ENCODE assay signal across 9 cellular contexts in the genomic region with DNA sequence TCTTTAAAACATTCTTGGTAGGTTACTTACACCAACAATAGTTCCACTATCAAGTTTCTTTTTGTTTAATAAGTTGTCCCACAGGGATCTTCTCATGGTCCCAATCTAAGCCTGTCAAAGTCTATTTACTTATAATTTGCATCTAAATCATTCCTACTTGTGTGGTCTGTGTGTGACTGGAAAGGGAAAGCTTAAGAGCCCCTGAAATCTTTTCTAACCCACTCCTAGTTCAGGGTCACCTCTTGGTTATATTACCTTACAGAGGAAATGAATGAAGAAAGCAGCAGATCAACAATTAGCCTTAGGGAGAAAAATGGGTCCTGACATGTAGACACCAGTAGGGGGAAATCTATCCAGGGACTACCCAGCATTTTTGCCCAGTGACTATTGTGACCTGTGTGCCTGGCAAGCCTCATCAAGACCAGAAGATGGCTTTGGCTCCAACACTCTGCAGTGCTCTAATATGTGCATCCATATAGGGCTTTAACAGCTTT.
DNase-seq lines count a peak whose midpoint lies in the region; ATAC-seq and TF ChIP-seq lines count a peak whose summit lies in the region.
"Had no signal": no experiment of that assay in that cellular context is flagged by ENCODE, and none has a peak within 500 bp of the region (broad histone marks: within the 10 kb centered on the region; RNA-seq: fewer than 3 reads in every experiment).

No MANE protein-coding gene starts in this region.

- intact Hi-C loops in left ventricle myocardium inferior (cut with micrococcal nuclease): no loop called here
- intact Hi-C loops in left cardiac atrium (cut with DNase I): no loop called here

- no peaks in the 10 kb centered on the region for H3K4me1 ChIP-seq in left ventricle myocardium inferior

- H3K9me3 ChIP-seq in left ventricle myocardium inferior (replicated peaks): no peaks in the 10 kb centered on the region

- H3K27me3 ChIP-seq in left ventricle myocardium inferior (ENCODE audit: low read depth): no peaks in the 10 kb centered on the region

- DNase-seq in left ventricle myocardium inferior (no peak), left cardiac atrium (no peak), RKO (ENCODE audit: low spot score) (peak; percentile 62), glomerular visceral epithelial cell (ENCODE audit: extremely low spot score) (peak; percentile 54), OCI-M2 (lab: John Stamatoyannopoulos, UW; ENCODE audit: unreplicated experiment) (no peak), NK-92 (lab: John Stamatoyannopoulos, UW; ENCODE audit: unreplicated experiment) (no peak)
- no peak for DNase-seq in activated CD4-positive, alpha-beta T cell treated with anti-CD3 and anti-CD28 coated beads for 4 hours

- peak; percentile 36 for TF ChIP-seq CTCF in left ventricle myocardium inferior (IDR thresholded peaks at IDR 0.05; ENCODE audit: borderline replicate concordance)

- no peaks in the 10 kb centered on the region for H3K36me3 ChIP-seq in left ventricle myocardium inferior

- no peak overlapping the region for H3K4me3 ChIP-seq in left ventricle myocardium inferior
- H3K4me3 ChIP-seq: coronary artery had no signal

- H3K27ac ChIP-seq in left ventricle myocardium inferior (replicated peaks): no peak overlapping the region
- H3K27ac ChIP-seq: coronary artery had no signal

- ATAC-seq in left cardiac atrium (no peak), HG02642 (IDR thresholded peaks at IDR 0.05; ENCODE audit: poor library complexity, unreplicated experiment) (no peak)

Comparison
In these comparisons a context has a peak if more than half of its experiments do, and no peak if none do; other contexts are left out.
1. DNase-seq: peak in RKO (single experiment) and glomerular visceral epithelial cell (single experiment); none in left ventricle myocardium inferior (single experiment), left cardiac atrium (single experiment), OCI-M2 (single experiment), activated CD4-positive, alpha-beta T cell treated with anti-CD3 and anti-CD28 coated beads for 4 hours (0 of 2) and NK-92 (single experiment).